10 cellular contexts compared by ENCODE assay signal in genomic region chr11:2271077-2271326, GRCh38. TPM values are rescaled to one million over a fixed set of nuclear protein-coding genes. Genes with fewer than 3 reads are reported as not detected.
A peak's percentile ranks its signal among the peaks of the same experiment; 100 is the strongest.
DNase-seq lines count a peak whose midpoint lies in the region; ATAC-seq and TF ChIP-seq lines count a peak whose summit lies in the region.
"Had no signal": no experiment of that assay in that cellular context is flagged by ENCODE, and none has a peak within 500 bp of the region (broad histone marks: within the 10 kb centered on the region; RNA-seq: fewer than 3 reads in every experiment).

No MANE protein-coding gene starts in this region.

- H3K27me3 ChIP-seq in stomach (peaks cover 12 to 65% (median 41%) of the 10 kb centered on the region in 3 donors), mesendoderm (ENCODE audit: insufficient read depth, low read length, poor library complexity) (peaks cover 28% of the 10 kb centered on the region)

- no peak overlapping the region for H3K23ac ChIP-seq in mesendoderm (ENCODE audit: low read length)

- no peak overlapping the region for H3K27ac ChIP-seq in stomach
- H3K27ac ChIP-seq in mesendoderm (ENCODE audit: low read depth, low read length), result no peak overlapping the region

- H3K27ac Mint-ChIP-seq in activated naive CD8-positive, alpha-beta T cell treated with anti-CD3 and anti-CD28 coated beads, Interleukin-2, amount 50 U/mL, for 24 hours, result no peak overlapping the region

- H2BK15ac ChIP-seq in mesendoderm (replicated peaks; ENCODE audit: low read depth), result no peak overlapping the region

- no peak for TF ChIP-seq EP300 in stomach (IDR thresholded peaks at IDR 0.05)

- no peaks in the 10 kb centered on the region for H3K36me3 ChIP-seq in stomach
- H3K36me3 ChIP-seq in mesendoderm (ENCODE audit: control insufficient read depth, insufficient read depth, low read length), result no peaks in the 10 kb centered on the region

- peak; percentile 11 for ATAC-seq in activated naive CD8-positive, alpha-beta T cell treated with anti-CD3 and anti-CD28 coated beads, Interleukin-2, amount 50 U/mL, for 24 hours
- ATAC-seq in HG03521 (IDR thresholded peaks at IDR 0.05; ENCODE audit: unreplicated experiment), result no peak

- H4K5ac ChIP-seq in mesendoderm (ENCODE audit: low read length), result no peak overlapping the region

- H3K4me1 Mint-ChIP-seq in activated naive CD8-positive, alpha-beta T cell treated with anti-CD3 and anti-CD28 coated beads, Interleukin-2, amount 50 U/mL, for 24 hours, result peaks cover 32% of the 10 kb centered on the region

- H3K18ac ChIP-seq in mesendoderm (ENCODE audit: low read length), result no peak overlapping the region

- H2BK120ac ChIP-seq in mesendoderm (ENCODE audit: low read depth, low read length), result no peak overlapping the region

- peaks cover 29% of the 10 kb centered on the region for H3K27me3 Mint-ChIP-seq in activated naive CD8-positive, alpha-beta T cell treated with anti-CD3 and anti-CD28 coated beads, Interleukin-2, amount 50 U/mL, for 24 hours

- H3K79me2 ChIP-seq in mesendoderm (ENCODE audit: control insufficient read depth, insufficient read depth, low read length), result no peaks in the 10 kb centered on the region

- H3K9me3 ChIP-seq in stomach, result no peaks in the 10 kb centered on the region

- no peak overlapping the region for H3K4me3 Mint-ChIP-seq in activated naive CD8-positive, alpha-beta T cell treated with anti-CD3 and anti-CD28 coated beads, Interleukin-2, amount 50 U/mL, for 24 hours

- no peak overlapping the region for H4K8ac ChIP-seq in mesendoderm (ENCODE audit: low read depth, low read length)

- no peak for TF ChIP-seq POLR2A in stomach (IDR thresholded peaks at IDR 0.05)

- no peak overlapping the region for H2AK5ac ChIP-seq in mesendoderm (ENCODE audit: low read length)

- no peak overlapping the region for H3K4me2 ChIP-seq in mesendoderm (ENCODE audit: low read length)

- H3K4me3 ChIP-seq in stomach (peak overlapping the region in 3 of 4 donors; percentile 55 to 68 (median 56)), mesendoderm (ENCODE audit: low read length) (no peak overlapping the region)

- H3K56ac ChIP-seq in mesendoderm (ENCODE audit: low read length), result no peak overlapping the region

- no peak overlapping the region for H3K9ac ChIP-seq in mesendoderm (ENCODE audit: low read length)

- H3K4ac ChIP-seq in mesendoderm (ENCODE audit: low read depth, low read length), result no peak overlapping the region

- 0 to 5% (median 3%) methylated on average over 5 to 28 of the region's 28 CpGs; no CpG with 5 or more reads in 1 of the 5 donors for WGBS in stomach, 5 donors
- no CpG with 5 or more reads among the region's 28 CpGs for WGBS in mesendoderm (ENCODE audit: extremely low coverage, insufficient coverage, low lambda C conversion rate)

- intact Hi-C loops in stomach (cut with DNase I; ENCODE audit: low total_unique reads), result no loop called here

- TF ChIP-seq CTCF in stomach (IDR thresholded peaks at IDR 0.05), result no peak

- H3K4me1 ChIP-seq in stomach (peaks cover 25 to 41% (median 33%) of the 10 kb centered on the region in 4 donors), mesendoderm (ENCODE audit: control insufficient read depth, low read depth, low read length) (no peaks in the 10 kb centered on the region)

- no peak overlapping the region for H2BK5ac ChIP-seq in mesendoderm (ENCODE audit: low read length)

- H3K9me3 Mint-ChIP-seq in activated naive CD8-positive, alpha-beta T cell treated with anti-CD3 and anti-CD28 coated beads, Interleukin-2, amount 50 U/mL, for 24 hours, result no peaks in the 10 kb centered on the region

- peak; percentile 79 for DNase-seq in NCI-H748 (lab: John Stamatoyannopoulos, UW; ENCODE audit: unreplicated experiment)
- no peak for DNase-seq in NCI-H748 treated with DMSO at 0.1 percent for 48 hours (lab: John Stamatoyannopoulos, UW)
- peak; percentile 33 for DNase-seq in activated naive CD8-positive, alpha-beta T cell treated with anti-CD3 and anti-CD28 coated beads, Interleukin-2, amount 50 U/mL, for 24 hours
- peak; percentile 28 for DNase-seq in medulla oblongata (ENCODE audit: extremely low spot score)
- peak; percentile 42 for DNase-seq in stomach
- no peak for DNase-seq in cerebellum (ENCODE audit: low spot score)
- DNase-seq in mesendoderm, result no peak

- no peaks in the 10 kb centered on the region for H3K36me3 Mint-ChIP-seq in activated naive CD8-positive, alpha-beta T cell treated with anti-CD3 and anti-CD28 coated beads, Interleukin-2, amount 50 U/mL, for 24 hours (ENCODE audit: low read depth)

- no peaks in the 10 kb centered on the region for H3K79me1 ChIP-seq in mesendoderm (ENCODE audit: low read length)

RNA-seq across cellular contexts. Expression of gene ASCL2, which starts 0.6 kb away (rescaled TPM):
- total RNA-seq in stomach, result 1 to 10 TPM in 1 of 5 donors, not detected in 4; 2.6 TPM
- 1 to 10 TPM in 2 of 3 donors, under 1 TPM in 1; 0.81 to 6.3 (median 1.8) TPM for polyA plus RNA-seq in stomach
- total RNA-seq in cerebellum, result 1.7 TPM
- 0.10 TPM for polyA plus RNA-seq in mesendoderm (2013, experiment 1 of 2)
- 0.17 TPM for polyA plus RNA-seq in mesendoderm (2013, experiment 2 of 2)
- total RNA-seq: A172, glomerular endothelial cell had no signal

RNA-seq across cellular contexts. Expression of gene C11orf21, which starts 30.7 kb away (rescaled TPM):
- total RNA-seq in stomach (1 to 10 TPM in 1 of 5 donors, under 1 TPM in 2, not detected in 2; 0.72 to 1.3 (median 0.92) TPM), cerebellum (0.27 TPM)
- polyA plus RNA-seq in stomach, result 1 to 10 TPM in 1 of 3 donors, under 1 TPM in 2; 0.61 to 1.8 (median 0.63) TPM
- not detected for polyA plus RNA-seq in mesendoderm (2013, experiment 1 of 2)
- not detected for polyA plus RNA-seq in mesendoderm (2013, experiment 2 of 2)
- total RNA-seq: glomerular endothelial cell had no signal

RNA-seq across cellular contexts. Expression of gene TSPAN32, which starts 30.8 kb away (rescaled TPM):
- total RNA-seq in stomach, result 1 to 10 TPM in 1 of 5 donors, not detected in 4; 1.5 TPM
- polyA plus RNA-seq in stomach, result 1 to 10 TPM; 1.1 to 9.0 (median 3.1) TPM
- total RNA-seq in cerebellum, result 0.27 TPM
- not detected for polyA plus RNA-seq in mesendoderm (2013, experiment 1 of 2)
- polyA plus RNA-seq in mesendoderm (2013, experiment 2 of 2), result not detected
- total RNA-seq: glomerular endothelial cell had no signal

Comparison
In these comparisons a context has a peak if more than half of its experiments do, and no peak if none do; other contexts are left out.
1. DNase-seq: peak in NCI-H748 (single experiment), activated naive CD8-positive, alpha-beta T cell treated with anti-CD3 and anti-CD28 coated beads, Interleukin-2, amount 50 U/mL, for 24 hours (single experiment), medulla oblongata (single experiment) and stomach (single experiment); none in NCI-H748 treated with DMSO at 0.1 percent for 48 hours (single experiment), cerebellum (single experiment) and mesendoderm (single experiment).